Comparison of ENCODE assay signal across 15 cellular contexts in the genomic region with DNA sequence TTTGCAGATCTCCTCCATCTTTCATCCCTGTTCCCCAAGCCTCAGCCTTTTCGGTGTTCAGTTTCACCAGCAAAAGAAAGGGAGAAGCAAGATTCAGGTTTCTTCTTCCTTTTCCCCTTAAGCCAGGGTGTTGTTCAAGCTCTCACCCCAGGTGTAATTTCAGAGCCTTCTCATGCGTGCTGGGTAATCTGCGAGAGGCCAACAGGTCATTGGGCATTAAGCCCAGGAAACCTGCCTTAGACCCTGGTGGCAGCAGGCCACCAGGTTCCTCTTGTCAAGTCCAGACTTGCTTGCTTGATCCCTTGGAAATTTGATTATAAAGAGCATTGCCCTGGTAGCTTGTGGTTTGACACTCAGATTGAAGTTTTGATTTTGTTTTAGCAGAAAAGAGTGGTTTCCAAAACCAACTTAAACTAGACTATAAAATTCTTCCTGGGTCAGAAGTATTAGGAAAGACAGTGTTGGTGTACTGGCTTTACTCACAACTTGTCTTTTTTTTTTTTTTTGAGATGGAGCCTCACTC. TPM values are rescaled to one million over a fixed set of nuclear protein-coding genes. Genes with fewer than 3 reads are reported as not detected.
DNase-seq lines count a peak whose midpoint lies in the region; ATAC-seq, FAIRE-seq and TF ChIP-seq lines count a peak whose summit lies in the region.
"Had no signal": no experiment of that assay in that cellular context is flagged by ENCODE, and none has a peak within 500 bp of the region (broad histone marks: within the 10 kb centered on the region; RNA-seq: fewer than 3 reads in every experiment).

No MANE protein-coding gene starts in this region.

- peaks cover 12% of the 10 kb centered on the region; the same call in 1 of the 2 replicates for H3F3A ChIP-seq in PC-9 (ENCODE audit: insufficient read depth, low read depth)

- no peaks in the 10 kb centered on the region for H3K9me3 ChIP-seq in PC-9 (ENCODE audit: insufficient read depth, low read depth)
- no peaks in the 10 kb centered on the region for H3K9me3 ChIP-seq in small intestine (ENCODE audit: control insufficient read depth, low read depth)

- 14 to 65% (median 22%) methylated on average over 3 of the region's 3 CpGs for WGBS in small intestine, 3 donors

- H2AFZ ChIP-seq in PC-9: no peak overlapping the region

- H3K27ac ChIP-seq in PC-9 (no peak overlapping the region), small intestine (ENCODE audit: low read depth in 1 of 2, low read length in 1 of 2) (peak overlapping the region; percentile 8 to 59)
- H3K27ac ChIP-seq: dorsolateral prefrontal cortex had no signal

- POLR2A ChIA-PET in PC-9 (lab: Charles Lee; ENCODE audit: unreplicated experiment): interaction anchor here (0.5 to 1.4 kb wide), 7 partner anchors 32 to 609 kb away, joined by 5 to 16 read pairs (median 8); a partner anchor contains a TSS

- DNase-seq in activated T-cell treated with anti-CD3 and anti-CD28 coated beads, Interleukin-2, amount 50 U/mL, for 24 hours: no peak
- DNase-seq in activated T-cell treated with anti-CD3 and anti-CD28 coated beads for 4 hours (no peak), PC-9 (peak; percentile 59 to 86), small intestine (peak; percentile 68), SHP77 treated with DMSO at 0.1 percent for 48 hours (lab: John Stamatoyannopoulos, UW) (no peak), AG20443 (ENCODE audit: low spot score) (no peak)
- no peak for DNase-seq in activated T-cell treated with anti-CD3 and anti-CD28 coated beads, Interleukin-2, amount 50 U/mL, for 4 hours
- DNase-seq: CD8-positive, alpha-beta T cell; dorsolateral prefrontal cortex; hypothalamus; NCI-H2081 treated with DMSO at 0.1 percent for 48 hours; stimulated activated CD4-positive, alpha-beta T cell treated with anti-CD3 and anti-CD28 coated beads, Interleukin-1b, Interleukin-23, amount 100 ng/mL, for 48 hours had no signal

- TF ChIP-seq CTCF in PC-9 (conservative IDR thresholded peaks at IDR 0.05): no peak

- peaks cover 67% of the 10 kb centered on the region for H3K36me3 Mint-ChIP-seq in activated T-cell treated with anti-CD3 and anti-CD28 coated beads, Interleukin-2, amount 50 U/mL, for 24 hours (ENCODE audit: low read depth)
- H3K36me3 Mint-ChIP-seq in activated T-cell treated with anti-CD3 and anti-CD28 coated beads, Interleukin-2, amount 50 U/mL, for 4 hours (ENCODE audit: insufficient read depth): peaks cover 18% of the 10 kb centered on the region

- no peak overlapping the region for H3K4me2 ChIP-seq in PC-9

- no peaks in the 10 kb centered on the region for H3K9me2 ChIP-seq in PC-9 (ENCODE audit: insufficient read depth)

- 0 out of 2 replicates have a peak, but pooled peaks cover 1% of the 10 kb centered on the region for H3K36me3 ChIP-seq in PC-9 (ENCODE audit: low read depth)
- H3K36me3 ChIP-seq in small intestine (ENCODE audit: control insufficient read depth in 2 of 2, insufficient read depth in 2 of 2, low read length in 2 of 2): peaks cover 3 to 5% of the 10 kb centered on the region in 2 donors

- peaks cover 26% of the 10 kb centered on the region for H3K79me2 ChIP-seq in PC-9 (ENCODE audit: low read depth)

- no peaks in the 10 kb centered on the region for H3K27me3 Mint-ChIP-seq in activated T-cell treated with anti-CD3 and anti-CD28 coated beads, Interleukin-2, amount 50 U/mL, for 24 hours
- no peaks in the 10 kb centered on the region for H3K27me3 Mint-ChIP-seq in activated T-cell treated with anti-CD3 and anti-CD28 coated beads, Interleukin-2, amount 50 U/mL, for 4 hours (ENCODE audit: low read depth)

- no peak overlapping the region for H3K4me3 Mint-ChIP-seq in activated T-cell treated with anti-CD3 and anti-CD28 coated beads, Interleukin-2, amount 50 U/mL, for 24 hours
- H3K4me3 Mint-ChIP-seq in activated T-cell treated with anti-CD3 and anti-CD28 coated beads, Interleukin-2, amount 50 U/mL, for 4 hours: no peak overlapping the region
- H3K4me3 Mint-ChIP-seq: CD8-positive, alpha-beta T cell; neural crest cell had no signal

- no TSS peak for BruUV-seq in PC-9 (replicated peaks; lab: Mats Ljungman, UMichigan)

- no peak for FAIRE-seq in small intestine (lab: Jason Lieb, UNC)
- FAIRE-seq: H54 had no signal

- H3K4me1 ChIP-seq in PC-9 (replicated peaks; ENCODE audit: insufficient read depth): peaks cover 2% of the 10 kb centered on the region
- peaks cover 0 to 5% of the 10 kb centered on the region in 2 donors for H3K4me1 ChIP-seq in small intestine (ENCODE audit: control insufficient read depth in 2 of 2, insufficient read depth in 1 of 2, low read depth in 1 of 2, low read length in 1 of 2)

- no peaks in the 10 kb centered on the region for H3K9me3 Mint-ChIP-seq in activated T-cell treated with anti-CD3 and anti-CD28 coated beads, Interleukin-2, amount 50 U/mL, for 24 hours
- H3K9me3 Mint-ChIP-seq in activated T-cell treated with anti-CD3 and anti-CD28 coated beads, Interleukin-2, amount 50 U/mL, for 4 hours: no peaks in the 10 kb centered on the region
- H3K9me3 Mint-ChIP-seq: CD8-positive, alpha-beta T cell; neural crest cell had no signal

- no peaks in the 10 kb centered on the region for H3K27me3 ChIP-seq in PC-9 (ENCODE audit: insufficient read depth, low read depth)
- no peaks in the 10 kb centered on the region for H3K27me3 ChIP-seq in small intestine (ENCODE audit: control insufficient read depth in 2 of 2, insufficient read depth in 2 of 2, low read length in 2 of 2)
- H3K27me3 ChIP-seq: dorsolateral prefrontal cortex had no signal

- H4K20me1 ChIP-seq in PC-9 (ENCODE audit: insufficient read depth): no peaks in the 10 kb centered on the region

- peak; percentile 94 for ATAC-seq in esophagus mucosa
- ATAC-seq in activated T-cell treated with anti-CD3 and anti-CD28 coated beads, Interleukin-2, amount 50 U/mL, for 4 hours: no peak
- ATAC-seq: CD8-positive, alpha-beta T cell had no signal

- CTCF ChIA-PET in PC-9 (lab: Charles Lee): interaction anchor here (0.7 to 1.0 kb wide), 5 partner anchors 33 to 1128 kb away, joined by 3 to 12 read pairs (median 4); no protein-coding TSS in a partner anchor

- intact Hi-C loops in PC-9 (cut with micrococcal nuclease; ENCODE audit: unreplicated experiment): loop anchor here (1.0 to 2.0 kb wide), 2 partner anchors 25 to 36 kb away; a partner anchor contains a TSS

- peaks cover 29% of the 10 kb centered on the region for H3K4me1 Mint-ChIP-seq in activated T-cell treated with anti-CD3 and anti-CD28 coated beads, Interleukin-2, amount 50 U/mL, for 24 hours (ENCODE audit: low read depth)
- peaks cover 9% of the 10 kb centered on the region for H3K4me1 Mint-ChIP-seq in activated T-cell treated with anti-CD3 and anti-CD28 coated beads, Interleukin-2, amount 50 U/mL, for 4 hours (ENCODE audit: low read depth)

- H3K27ac Mint-ChIP-seq in activated T-cell treated with anti-CD3 and anti-CD28 coated beads, Interleukin-2, amount 50 U/mL, for 24 hours: peak overlapping the region; percentile 62
- H3K27ac Mint-ChIP-seq: CD8-positive, alpha-beta T cell had no signal

- H3K4me3 ChIP-seq in PC-9 (no peak overlapping the region), small intestine (ENCODE audit: low read depth in 1 of 2, low read length in 2 of 2) (no peak overlapping the region)
- H3K4me3 ChIP-seq: dorsolateral prefrontal cortex had no signal

RNA-seq across cellular contexts. Expression of a gene that starts 6.9 kb away (rescaled TPM):
- 202 and 277 TPM in 2 replicates for total RNA-seq in PC-9 (2021)
- 223 TPM for total RNA-seq in esophagus mucosa
- polyA plus RNA-seq in small intestine: 100 to 1,000 TPM; 241 to 636 (median 364) TPM
- 100 to 1,000 TPM; 231 to 243 (median 243) TPM for total RNA-seq in activated T-cell treated with anti-CD3 and anti-CD28 coated beads, Interleukin-2, amount 50 U/mL, for 4 hours

RNA-seq across cellular contexts. Expression of a gene that starts 26.4 kb away (rescaled TPM):
- total RNA-seq in PC-9 (2021) (211 and 221 TPM in 2 replicates), esophagus mucosa (49.9 TPM)
- polyA plus RNA-seq in small intestine: 100 to 1,000 TPM in 1 of 3 donors, 10 to 100 TPM in 2; 46.3 to 149 (median 60.5) TPM
- total RNA-seq in activated T-cell treated with anti-CD3 and anti-CD28 coated beads, Interleukin-2, amount 50 U/mL, for 4 hours: 100 to 1,000 TPM; 243 to 271 (median 268) TPM

RNA-seq across cellular contexts. Expression of a gene that starts 35.8 kb away (rescaled TPM):
- 1,455 and 1,838 TPM in 2 replicates for total RNA-seq in PC-9 (2021)
- 794 TPM for total RNA-seq in esophagus mucosa
- polyA plus RNA-seq in small intestine: 1,000 to 10,000 TPM in 1 of 3 donors, 100 to 1,000 TPM in 2; 677 to 1,200 (median 884) TPM
- 100 to 1,000 TPM; 820 to 951 (median 896) TPM for total RNA-seq in activated T-cell treated with anti-CD3 and anti-CD28 coated beads, Interleukin-2, amount 50 U/mL, for 4 hours

RNA-seq across cellular contexts. Expression of a gene that starts 57.4 kb away (rescaled TPM):
- total RNA-seq in PC-9 (2021): 3.0 and 7.3 TPM in 2 replicates
- total RNA-seq in esophagus mucosa: 4.3 TPM
- polyA plus RNA-seq in small intestine: 1 to 10 TPM; 1.3 to 8.8 (median 1.6) TPM
- 10 to 100 TPM in 1 of 3 donors, 1 to 10 TPM in 2; 6.7 to 10.6 (median 9.7) TPM for total RNA-seq in activated T-cell treated with anti-CD3 and anti-CD28 coated beads, Interleukin-2, amount 50 U/mL, for 4 hours

RNA-seq across cellular contexts. Expression of a gene that starts 57.6 kb away (rescaled TPM):
- total RNA-seq in PC-9 (2021): 4.2 and 4.4 TPM in 2 replicates
- 0.88 TPM for total RNA-seq in esophagus mucosa
- 1 to 10 TPM in 2 of 3 donors, under 1 TPM in 1; 0.67 to 4.8 (median 1.6) TPM for polyA plus RNA-seq in small intestine
- 1 to 10 TPM; 1.3 to 1.9 (median 1.7) TPM for total RNA-seq in activated T-cell treated with anti-CD3 and anti-CD28 coated beads, Interleukin-2, amount 50 U/mL, for 4 hours

Comparison
In these comparisons a context has a peak if more than half of its experiments do, and no peak if none do; other contexts are left out.
1. DNase-seq: peak in PC-9 (2 of 2) and small intestine (single experiment); none in activated T-cell treated with anti-CD3 and anti-CD28 coated beads, Interleukin-2, amount 50 U/mL, for 24 hours (single experiment), activated T-cell treated with anti-CD3 and anti-CD28 coated beads for 4 hours (single experiment), SHP77 treated with DMSO at 0.1 percent for 48 hours (single experiment), AG20443 (single experiment) and activated T-cell treated with anti-CD3 and anti-CD28 coated beads, Interleukin-2, amount 50 U/mL, for 4 hours (single experiment).